14 cellular contexts compared by ENCODE assay signal in genomic region chr20:48717095-48717958, GRCh38.
A peak's percentile ranks its signal among the peaks of the same experiment; 100 is the strongest.
DNase-seq lines count a peak whose midpoint lies in the region; ATAC-seq lines count a peak whose summit lies in the region.
"Had no signal": no experiment of that assay in that cellular context is flagged by ENCODE, and none has a peak within 500 bp of the region (broad histone marks: within the 10 kb centered on the region; RNA-seq: fewer than 3 reads in every experiment).

No MANE protein-coding gene starts in this region.

- peak overlapping the region; percentile 98 for H3K27ac ChIP-seq in caudate nucleus (ENCODE audit: low read depth, low read length)
- H3K27ac ChIP-seq: brain microvascular endothelial cell had no signal

- CTCF ChIA-PET in activated CD8-positive, alpha-beta memory T cell treated with anti-CD3 and anti-CD28 coated beads, Interleukin-2, amount 10 ng/mL, durations not matched to agents 7 days and 5 days (lab: Charles Lee): interaction anchor here (0.7 to 3.6 kb wide), 12 partner anchors 10 to 188 kb away, joined by 3 to 19 read pairs (median 4); partner anchors contain the start of gene PREX1

- H3K36me3 Mint-ChIP-seq in activated CD8-positive, alpha-beta memory T cell treated with anti-CD3 and anti-CD28 coated beads, Interleukin-2, amount 10 ng/mL, durations not matched to agents 7 days and 5 days: peaks cover 59% of the 10 kb centered on the region
- peaks cover 78% of the 10 kb centered on the region for H3K36me3 Mint-ChIP-seq in stimulated activated effector memory CD8-positive, alpha-beta T cell treated with anti-CD3 and anti-CD28 coated beads, Interleukin-12 subunit alpha, Interleukin-12 subunit beta, amount 100 ng/mL, for 72 hours

- ATAC-seq in activated CD8-positive, alpha-beta memory T cell treated with anti-CD3 and anti-CD28 coated beads, Interleukin-2, amount 10 ng/mL, durations not matched to agents 7 days and 5 days: peak; percentile 26
- ATAC-seq in stimulated activated effector memory CD8-positive, alpha-beta T cell treated with anti-CD3 and anti-CD28 coated beads, Interleukin-12 subunit alpha, Interleukin-12 subunit beta, amount 100 ng/mL, for 72 hours: peak; percentile 8
- ATAC-seq in GM21423 (IDR thresholded peaks at IDR 0.05; ENCODE audit: unreplicated experiment): no peak
- no peak for ATAC-seq in HG03196 (IDR thresholded peaks at IDR 0.05; ENCODE audit: unreplicated experiment)
- ATAC-seq: SK-N-SH treated with all-trans-retinoic acid at 6 μM for 48 hours had no signal

- peak; percentile 54 for DNase-seq in activated CD8-positive, alpha-beta memory T cell treated with anti-CD3 and anti-CD28 coated beads, Interleukin-2, amount 10 ng/mL, durations not matched to agents 7 days and 5 days
- DNase-seq in activated CD8-positive, alpha-beta memory T cell treated with anti-CD3 and anti-CD28 coated beads, Interleukin-2, amount 50 U/mL, for 4 hours: no peak
- DNase-seq in NCI-H1048 (lab: John Stamatoyannopoulos, UW): peak; percentile 41
- DNase-seq in caudate nucleus (lab: John Stamatoyannopoulos, UW): peak in 12 of 61 donors; percentile 15 to 56 (median 31)
- no peak for DNase-seq in stimulated activated effector memory CD8-positive, alpha-beta T cell treated with anti-CD3 and anti-CD28 coated beads, Interleukin-12 subunit alpha, Interleukin-12 subunit beta, amount 100 ng/mL, for 72 hours (ENCODE audit: low spot score in 2 of 2)
- no peak for DNase-seq in NCI-H345 treated with DMSO at 0.1 percent for 48 hours (lab: John Stamatoyannopoulos, UW; ENCODE audit: unreplicated experiment)
- DNase-seq: brain microvascular endothelial cell; MM.1S; NCI-H510A; stimulated activated CD4-positive, alpha-beta T cell treated with anti-CD3 and anti-CD28 coated beads, Interleukin-12 subunit alpha, Interleukin-12 subunit beta, amount 100 ng/mL, for 4 hours had no signal

- no peaks in the 10 kb centered on the region for H3K27me3 Mint-ChIP-seq in activated CD8-positive, alpha-beta memory T cell treated with anti-CD3 and anti-CD28 coated beads, Interleukin-2, amount 10 ng/mL, durations not matched to agents 7 days and 5 days

- H3K4me3 Mint-ChIP-seq in activated CD8-positive, alpha-beta memory T cell treated with anti-CD3 and anti-CD28 coated beads, Interleukin-2, amount 10 ng/mL, durations not matched to agents 7 days and 5 days: peak overlapping the region; percentile 34
- peak overlapping the region; percentile 92 for H3K4me3 Mint-ChIP-seq in stimulated activated effector memory CD8-positive, alpha-beta T cell treated with anti-CD3 and anti-CD28 coated beads, Interleukin-12 subunit alpha, Interleukin-12 subunit beta, amount 100 ng/mL, for 72 hours
- H3K4me3 Mint-ChIP-seq: nephron had no signal

- no peaks in the 10 kb centered on the region for H3K9me3 Mint-ChIP-seq in activated CD8-positive, alpha-beta memory T cell treated with anti-CD3 and anti-CD28 coated beads, Interleukin-2, amount 10 ng/mL, durations not matched to agents 7 days and 5 days (ENCODE audit: low read depth)
- no peaks in the 10 kb centered on the region for H3K9me3 Mint-ChIP-seq in stimulated activated effector memory CD8-positive, alpha-beta T cell treated with anti-CD3 and anti-CD28 coated beads, Interleukin-12 subunit alpha, Interleukin-12 subunit beta, amount 100 ng/mL, for 72 hours
- H3K9me3 Mint-ChIP-seq: nephron had no signal

- peak overlapping the region; percentile 97 for H3K27ac Mint-ChIP-seq in activated CD8-positive, alpha-beta memory T cell treated with anti-CD3 and anti-CD28 coated beads, Interleukin-2, amount 10 ng/mL, durations not matched to agents 7 days and 5 days
- peak overlapping the region; percentile 100 for H3K27ac Mint-ChIP-seq in stimulated activated effector memory CD8-positive, alpha-beta T cell treated with anti-CD3 and anti-CD28 coated beads, Interleukin-12 subunit alpha, Interleukin-12 subunit beta, amount 100 ng/mL, for 72 hours
- H3K27ac Mint-ChIP-seq: nephron had no signal

- H3K4me1 Mint-ChIP-seq in activated CD8-positive, alpha-beta memory T cell treated with anti-CD3 and anti-CD28 coated beads, Interleukin-2, amount 10 ng/mL, durations not matched to agents 7 days and 5 days: peaks cover 94% of the 10 kb centered on the region
- H3K4me1 Mint-ChIP-seq in stimulated activated effector memory CD8-positive, alpha-beta T cell treated with anti-CD3 and anti-CD28 coated beads, Interleukin-12 subunit alpha, Interleukin-12 subunit beta, amount 100 ng/mL, for 72 hours: peaks cover 93% of the 10 kb centered on the region

Comparison
In these comparisons a context has a peak if more than half of its experiments do, and no peak if none do; other contexts are left out.
1. DNase-seq: peak in activated CD8-positive, alpha-beta memory T cell treated with anti-CD3 and anti-CD28 coated beads, Interleukin-2, amount 10 ng/mL, durations not matched to agents 7 days and 5 days (single experiment) and NCI-H1048 (single experiment); none in activated CD8-positive, alpha-beta memory T cell treated with anti-CD3 and anti-CD28 coated beads, Interleukin-2, amount 50 U/mL, for 4 hours (single experiment), stimulated activated effector memory CD8-positive, alpha-beta T cell treated with anti-CD3 and anti-CD28 coated beads, Interleukin-12 subunit alpha, Interleukin-12 subunit beta, amount 100 ng/mL, for 72 hours (0 of 2) and NCI-H345 treated with DMSO at 0.1 percent for 48 hours (single experiment).
2. ATAC-seq: peak in activated CD8-positive, alpha-beta memory T cell treated with anti-CD3 and anti-CD28 coated beads, Interleukin-2, amount 10 ng/mL, durations not matched to agents 7 days and 5 days (single experiment) and stimulated activated effector memory CD8-positive, alpha-beta T cell treated with anti-CD3 and anti-CD28 coated beads, Interleukin-12 subunit alpha, Interleukin-12 subunit beta, amount 100 ng/mL, for 72 hours (single experiment); none in GM21423 (single experiment) and HG03196 (single experiment).